ENCODE assay signal across 2 cellular contexts in genomic region chr1:54230507-54231339, GRCh38.
TF ChIP-seq lines count a peak whose summit lies in the region.

No MANE protein-coding gene starts in this region.

TF ChIP-seq in SK-N-SH treated with all-trans-retinoic acid at 6 μM for 48 hours, 23 proteins besides CTCF, POLR2A, EP300 and RAD21 (continued from another document):
- TF ChIP-seq, protein P1, sequence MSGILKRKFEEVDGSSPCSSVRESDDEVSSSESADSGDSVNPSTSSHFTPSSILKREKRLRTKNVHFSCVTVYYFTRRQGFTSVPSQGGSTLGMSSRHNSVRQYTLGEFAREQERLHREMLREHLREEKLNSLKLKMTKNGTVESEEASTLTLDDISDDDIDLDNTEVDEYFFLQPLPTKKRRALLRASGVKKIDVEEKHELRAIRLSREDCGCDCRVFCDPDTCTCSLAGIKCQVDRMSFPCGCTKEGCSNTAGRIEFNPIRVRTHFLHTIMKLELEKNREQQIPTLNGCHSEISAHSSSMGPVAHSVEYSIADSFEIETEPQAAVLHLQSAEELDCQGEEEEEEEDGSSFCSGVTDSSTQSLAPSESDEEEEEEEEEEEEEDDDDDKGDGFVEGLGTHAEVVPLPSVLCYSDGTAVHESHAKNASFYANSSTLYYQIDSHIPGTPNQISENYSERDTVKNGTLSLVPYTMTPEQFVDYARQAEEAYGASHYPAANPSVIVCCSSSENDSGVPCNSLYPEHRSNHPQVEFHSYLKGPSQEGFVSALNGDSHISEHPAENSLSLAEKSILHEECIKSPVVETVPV (CRISPR knock-in tag; IDR thresholded peaks at IDR 0.05): no peak
- TF ChIP-seq GLIS3 (CRISPR knock-in tag; IDR thresholded peaks at IDR 0.05): 0 out of 2 replicates have a peak, but pooled peaks have one; percentile 33
- no peak for TF ChIP-seq TOX (CRISPR knock-in tag; IDR thresholded peaks at IDR 0.05; ENCODE audit: borderline replicate concordance)
- TF ChIP-seq, protein P2, sequence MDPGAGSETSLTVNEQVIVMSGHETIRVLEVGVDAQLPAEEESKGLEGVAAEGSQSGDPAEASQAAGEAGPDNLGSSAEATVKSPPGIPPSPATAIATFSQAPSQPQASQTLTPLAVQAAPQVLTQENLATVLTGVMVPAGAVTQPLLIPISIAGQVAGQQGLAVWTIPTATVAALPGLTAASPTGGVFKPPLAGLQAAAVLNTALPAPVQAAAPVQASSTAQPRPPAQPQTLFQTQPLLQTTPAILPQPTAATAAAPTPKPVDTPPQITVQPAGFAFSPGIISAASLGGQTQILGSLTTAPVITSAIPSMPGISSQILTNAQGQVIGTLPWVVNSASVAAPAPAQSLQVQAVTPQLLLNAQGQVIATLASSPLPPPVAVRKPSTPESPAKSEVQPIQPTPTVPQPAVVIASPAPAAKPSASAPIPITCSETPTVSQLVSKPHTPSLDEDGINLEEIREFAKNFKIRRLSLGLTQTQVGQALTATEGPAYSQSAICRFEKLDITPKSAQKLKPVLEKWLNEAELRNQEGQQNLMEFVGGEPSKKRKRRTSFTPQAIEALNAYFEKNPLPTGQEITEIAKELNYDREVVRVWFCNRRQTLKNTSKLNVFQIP (CRISPR knock-in tag; IDR thresholded peaks at IDR 0.05; ENCODE audit: borderline replicate concordance, low read depth): no peak
- peak; percentile 75; the same call in 1 of the 2 replicates for TF ChIP-seq TCF4 (CRISPR knock-in tag; IDR thresholded peaks at IDR 0.05; ENCODE audit: borderline replicate concordance)
- no peak for TF ChIP-seq BACH2 (CRISPR knock-in tag; IDR thresholded peaks at IDR 0.05; ENCODE audit: borderline replicate concordance)
- TF ChIP-seq, protein P3, sequence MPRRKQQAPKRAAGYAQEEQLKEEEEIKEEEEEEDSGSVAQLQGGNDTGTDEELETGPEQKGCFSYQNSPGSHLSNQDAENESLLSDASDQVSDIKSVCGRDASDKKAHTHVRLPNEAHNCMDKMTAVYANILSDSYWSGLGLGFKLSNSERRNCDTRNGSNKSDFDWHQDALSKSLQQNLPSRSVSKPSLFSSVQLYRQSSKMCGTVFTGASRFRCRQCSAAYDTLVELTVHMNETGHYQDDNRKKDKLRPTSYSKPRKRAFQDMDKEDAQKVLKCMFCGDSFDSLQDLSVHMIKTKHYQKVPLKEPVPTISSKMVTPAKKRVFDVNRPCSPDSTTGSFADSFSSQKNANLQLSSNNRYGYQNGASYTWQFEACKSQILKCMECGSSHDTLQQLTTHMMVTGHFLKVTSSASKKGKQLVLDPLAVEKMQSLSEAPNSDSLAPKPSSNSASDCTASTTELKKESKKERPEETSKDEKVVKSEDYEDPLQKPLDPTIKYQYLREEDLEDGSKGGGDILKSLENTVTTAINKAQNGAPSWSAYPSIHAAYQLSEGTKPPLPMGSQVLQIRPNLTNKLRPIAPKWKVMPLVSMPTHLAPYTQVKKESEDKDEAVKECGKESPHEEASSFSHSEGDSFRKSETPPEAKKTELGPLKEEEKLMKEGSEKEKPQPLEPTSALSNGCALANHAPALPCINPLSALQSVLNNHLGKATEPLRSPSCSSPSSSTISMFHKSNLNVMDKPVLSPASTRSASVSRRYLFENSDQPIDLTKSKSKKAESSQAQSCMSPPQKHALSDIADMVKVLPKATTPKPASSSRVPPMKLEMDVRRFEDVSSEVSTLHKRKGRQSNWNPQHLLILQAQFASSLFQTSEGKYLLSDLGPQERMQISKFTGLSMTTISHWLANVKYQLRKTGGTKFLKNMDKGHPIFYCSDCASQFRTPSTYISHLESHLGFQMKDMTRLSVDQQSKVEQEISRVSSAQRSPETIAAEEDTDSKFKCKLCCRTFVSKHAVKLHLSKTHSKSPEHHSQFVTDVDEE (CRISPR knock-in tag; IDR thresholded peaks at IDR 0.05): peak; percentile 65; the same call in 1 of the 2 replicates
- TF ChIP-seq ZFP3 (CRISPR knock-in tag; IDR thresholded peaks at IDR 0.05): peak; percentile 43; the same call in 1 of the 2 replicates
- 0 out of 2 replicates have a peak, but pooled peaks have one; percentile 7 for TF ChIP-seq ISL1 (CRISPR knock-in tag; IDR thresholded peaks at IDR 0.05)
- no peak for TF ChIP-seq CSDC2 (CRISPR knock-in tag; IDR thresholded peaks at IDR 0.05)
- no peak for TF ChIP-seq ZC3H10 (CRISPR knock-in tag; IDR thresholded peaks at IDR 0.05)
- peak; percentile 41; the same call in 1 of the 2 replicates for TF ChIP-seq ZNF70 (CRISPR knock-in tag; IDR thresholded peaks at IDR 0.05)

TF ChIP-seq in K562, 482 proteins besides CTCF, POLR2A, EP300 and RAD21 (continued from another document and continues in another):
- no peak for TF ChIP-seq ZNF609 (CRISPR knock-in tag; IDR thresholded peaks at IDR 0.05; ENCODE audit: borderline replicate concordance)
- no peak for TF ChIP-seq POLR2AphosphoS2 (IDR thresholded peaks at IDR 0.05; ENCODE audit: low read length)
- no peak for TF ChIP-seq ZNF239 (CRISPR knock-in tag; IDR thresholded peaks at IDR 0.05)
- no peak for TF ChIP-seq ZNF253 (CRISPR knock-in tag; conservative IDR thresholded peaks at IDR 0.05)
- no peak for TF ChIP-seq ZNF764 (CRISPR knock-in tag; IDR thresholded peaks at IDR 0.05; ENCODE audit: low read depth)
- TF ChIP-seq ZNF668 (CRISPR knock-in tag; IDR thresholded peaks at IDR 0.05): no peak
- TF ChIP-seq NFYB (IDR thresholded peaks at IDR 0.05; ENCODE audit: extremely low read depth, insufficient read length): no peak
- peak; percentile 70 for TF ChIP-seq ATF3 (IDR thresholded peaks at IDR 0.05)
- TF ChIP-seq ATF3 (CRISPR knock-in tag; conservative IDR thresholded peaks at IDR 0.05): no peak
- TF ChIP-seq ZNF436 (CRISPR knock-in tag; IDR thresholded peaks at IDR 0.05): no peak
- TF ChIP-seq NONO (IDR thresholded peaks at IDR 0.05; ENCODE audit: low read depth in 2 of 2, low read length in 1 of 2): no peak
- TF ChIP-seq, protein P4, sequence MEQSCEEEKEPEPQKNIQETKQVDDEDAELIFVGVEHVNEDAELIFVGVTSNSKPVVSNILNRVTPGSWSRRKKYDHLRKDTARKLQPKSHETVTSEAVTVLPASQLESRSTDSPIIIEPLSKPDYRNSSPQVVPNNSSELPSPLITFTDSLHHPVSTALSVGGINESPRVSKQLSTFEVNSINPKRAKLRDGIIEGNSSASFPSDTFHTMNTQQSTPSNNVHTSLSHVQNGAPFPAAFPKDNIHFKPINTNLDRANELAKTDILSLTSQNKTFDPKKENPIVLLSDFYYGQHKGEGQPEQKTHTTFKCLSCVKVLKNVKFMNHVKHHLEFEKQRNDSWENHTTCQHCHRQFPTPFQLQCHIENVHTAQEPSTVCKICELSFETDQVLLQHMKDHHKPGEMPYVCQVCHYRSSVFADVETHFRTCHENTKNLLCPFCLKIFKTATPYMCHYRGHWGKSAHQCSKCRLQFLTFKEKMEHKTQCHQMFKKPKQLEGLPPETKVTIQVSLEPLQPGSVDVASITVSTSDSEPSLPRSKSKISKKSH (CRISPR knock-in tag; IDR thresholded peaks at IDR 0.05): no peak
- TF ChIP-seq CREB1 (IDR thresholded peaks at IDR 0.05): no peak
- peak; percentile 25; the same call in 1 of the 2 replicates for TF ChIP-seq CREB1 (CRISPR knock-in tag; IDR thresholded peaks at IDR 0.05)
- TF ChIP-seq STAT5B (CRISPR knock-in tag; IDR thresholded peaks at IDR 0.05): no peak
- TF ChIP-seq E2F3 (CRISPR knock-in tag; IDR thresholded peaks at IDR 0.05): no peak
- peak; percentile 21 for TF ChIP-seq DACH1 (IDR thresholded peaks at IDR 0.05; ENCODE audit: partially characterized antibody)
- peak; percentile 56; the same call in 1 of the 2 replicates for TF ChIP-seq TEAD4 (IDR thresholded peaks at IDR 0.05; ENCODE audit: low read length)
- TF ChIP-seq TEAD4 (CRISPR knock-in tag; IDR thresholded peaks at IDR 0.05; ENCODE audit: borderline replicate concordance): no peak
- peak; percentile 47 for TF ChIP-seq EGR1 (conservative IDR thresholded peaks at IDR 0.05)
- TF ChIP-seq ZNF212 (CRISPR knock-in tag; IDR thresholded peaks at IDR 0.05): no peak
- TF ChIP-seq, protein P5, sequence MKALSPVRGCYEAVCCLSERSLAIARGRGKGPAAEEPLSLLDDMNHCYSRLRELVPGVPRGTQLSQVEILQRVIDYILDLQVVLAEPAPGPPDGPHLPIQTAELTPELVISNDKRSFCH (CRISPR knock-in tag; IDR thresholded peaks at IDR 0.05): no peak
- TF ChIP-seq, protein P5 (tag; IDR thresholded peaks at IDR 0.05): no peak
- TF ChIP-seq, protein P6, sequence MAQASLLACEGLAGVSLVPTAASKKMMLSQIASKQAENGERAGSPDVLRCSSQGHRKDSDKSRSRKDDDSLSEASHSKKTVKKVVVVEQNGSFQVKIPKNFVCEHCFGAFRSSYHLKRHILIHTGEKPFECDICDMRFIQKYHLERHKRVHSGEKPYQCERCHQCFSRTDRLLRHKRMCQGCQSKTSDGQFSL (CRISPR knock-in tag; IDR thresholded peaks at IDR 0.05): no peak
- TF ChIP-seq, protein P6 (tag; IDR thresholded peaks at IDR 0.05): no peak
- no peak for TF ChIP-seq SNAPC5 (CRISPR knock-in tag; IDR thresholded peaks at IDR 0.05)
- TF ChIP-seq PBX2 (CRISPR knock-in tag; IDR thresholded peaks at IDR 0.05; ENCODE audit: low read depth): no peak
- peak; percentile 61; the same call in 1 of the 2 replicates for TF ChIP-seq PBX2 (tag; conservative IDR thresholded peaks at IDR 0.05; ENCODE audit: low read depth)
- TF ChIP-seq CREB3L1 (IDR thresholded peaks at IDR 0.05; ENCODE audit: borderline replicate concordance, low read depth): no peak
